Comparison of ENCODE assay signal across 1 cellular context in genomic region chr2:45024600-45025291, GRCh38.
TF ChIP-seq lines count a peak whose summit lies in the region.

No MANE protein-coding gene starts in this region.

TF ChIP-seq in GM23338, 12 proteins besides CTCF, POLR2A, EP300 and RAD21:
- TF ChIP-seq, protein P1, sequence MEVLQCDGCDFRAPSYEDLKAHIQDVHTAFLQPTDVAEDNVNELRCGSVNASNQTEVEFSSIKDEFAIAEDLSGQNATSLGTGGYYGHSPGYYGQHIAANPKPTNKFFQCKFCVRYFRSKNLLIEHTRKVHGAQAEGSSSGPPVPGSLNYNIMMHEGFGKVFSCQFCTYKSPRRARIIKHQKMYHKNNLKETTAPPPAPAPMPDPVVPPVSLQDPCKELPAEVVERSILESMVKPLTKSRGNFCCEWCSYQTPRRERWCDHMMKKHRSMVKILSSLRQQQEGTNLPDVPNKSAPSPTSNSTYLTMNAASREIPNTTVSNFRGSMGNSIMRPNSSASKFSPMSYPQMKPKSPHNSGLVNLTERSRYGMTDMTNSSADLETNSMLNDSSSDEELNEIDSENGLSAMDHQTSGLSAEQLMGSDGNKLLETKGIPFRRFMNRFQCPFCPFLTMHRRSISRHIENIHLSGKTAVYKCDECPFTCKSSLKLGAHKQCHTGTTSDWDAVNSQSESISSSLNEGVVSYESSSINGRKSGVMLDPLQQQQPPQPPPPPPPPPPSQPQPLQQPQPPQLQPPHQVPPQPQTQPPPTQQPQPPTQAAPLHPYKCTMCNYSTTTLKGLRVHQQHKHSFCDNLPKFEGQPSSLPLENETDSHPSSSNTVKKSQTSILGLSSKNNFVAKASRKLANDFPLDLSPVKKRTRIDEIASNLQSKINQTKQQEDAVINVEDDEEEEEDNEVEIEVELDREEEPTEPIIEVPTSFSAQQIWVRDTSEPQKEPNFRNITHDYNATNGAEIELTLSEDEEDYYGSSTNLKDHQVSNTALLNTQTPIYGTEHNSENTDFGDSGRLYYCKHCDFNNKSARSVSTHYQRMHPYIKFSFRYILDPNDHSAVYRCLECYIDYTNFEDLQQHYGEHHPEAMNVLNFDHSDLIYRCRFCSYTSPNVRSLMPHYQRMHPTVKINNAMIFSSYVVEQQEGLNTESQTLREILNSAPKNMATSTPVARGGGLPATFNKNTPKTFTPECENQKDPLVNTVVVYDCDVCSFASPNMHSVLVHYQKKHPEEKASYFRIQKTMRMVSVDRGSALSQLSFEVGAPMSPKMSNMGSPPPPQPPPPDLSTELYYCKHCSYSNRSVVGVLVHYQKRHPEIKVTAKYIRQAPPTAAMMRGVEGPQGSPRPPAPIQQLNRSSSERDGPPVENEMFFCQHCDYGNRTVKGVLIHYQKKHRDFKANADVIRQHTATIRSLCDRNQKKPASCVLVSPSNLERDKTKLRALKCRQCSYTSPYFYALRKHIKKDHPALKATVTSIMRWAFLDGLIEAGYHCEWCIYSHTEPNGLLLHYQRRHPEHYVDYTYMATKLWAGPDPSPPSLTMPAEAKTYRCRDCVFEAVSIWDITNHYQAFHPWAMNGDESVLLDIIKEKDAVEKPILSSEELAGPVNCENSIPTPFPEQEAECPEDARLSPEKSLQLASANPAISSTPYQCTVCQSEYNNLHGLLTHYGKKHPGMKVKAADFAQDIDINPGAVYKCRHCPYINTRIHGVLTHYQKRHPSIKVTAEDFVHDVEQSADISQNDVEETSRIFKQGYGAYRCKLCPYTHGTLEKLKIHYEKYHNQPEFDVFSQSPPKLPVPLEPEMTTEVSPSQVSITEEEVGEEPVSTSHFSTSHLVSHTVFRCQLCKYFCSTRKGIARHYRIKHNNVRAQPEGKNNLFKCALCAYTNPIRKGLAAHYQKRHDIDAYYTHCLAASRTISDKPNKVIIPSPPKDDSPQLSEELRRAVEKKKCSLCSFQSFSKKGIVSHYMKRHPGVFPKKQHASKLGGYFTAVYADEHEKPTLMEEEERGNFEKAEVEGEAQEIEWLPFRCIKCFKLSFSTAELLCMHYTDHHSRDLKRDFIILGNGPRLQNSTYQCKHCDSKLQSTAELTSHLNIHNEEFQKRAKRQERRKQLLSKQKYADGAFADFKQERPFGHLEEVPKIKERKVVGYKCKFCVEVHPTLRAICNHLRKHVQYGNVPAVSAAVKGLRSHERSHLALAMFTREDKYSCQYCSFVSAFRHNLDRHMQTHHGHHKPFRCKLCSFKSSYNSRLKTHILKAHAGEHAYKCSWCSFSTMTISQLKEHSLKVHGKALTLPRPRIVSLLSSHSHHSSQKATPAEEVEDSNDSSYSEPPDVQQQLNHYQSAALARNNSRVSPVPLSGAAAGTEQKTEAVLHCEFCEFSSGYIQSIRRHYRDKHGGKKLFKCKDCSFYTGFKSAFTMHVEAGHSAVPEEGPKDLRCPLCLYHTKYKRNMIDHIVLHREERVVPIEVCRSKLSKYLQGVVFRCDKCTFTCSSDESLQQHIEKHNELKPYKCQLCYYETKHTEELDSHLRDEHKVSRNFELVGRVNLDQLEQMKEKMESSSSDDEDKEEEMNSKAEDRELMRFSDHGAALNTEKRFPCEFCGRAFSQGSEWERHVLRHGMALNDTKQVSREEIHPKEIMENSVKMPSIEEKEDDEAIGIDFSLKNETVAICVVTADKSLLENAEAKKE (CRISPR knock-in tag; IDR thresholded peaks at IDR 0.05), result no peak
- TF ChIP-seq JUNB (IDR thresholded peaks at IDR 0.05; ENCODE audit: unreplicated experiment), result no peak
- no peak for TF ChIP-seq REST (IDR thresholded peaks at IDR 0.05; ENCODE audit: unreplicated experiment)
- TF ChIP-seq NANOG (IDR thresholded peaks at IDR 0.05; ENCODE audit: borderline replicate concordance), result no peak
- TF ChIP-seq, protein P2, sequence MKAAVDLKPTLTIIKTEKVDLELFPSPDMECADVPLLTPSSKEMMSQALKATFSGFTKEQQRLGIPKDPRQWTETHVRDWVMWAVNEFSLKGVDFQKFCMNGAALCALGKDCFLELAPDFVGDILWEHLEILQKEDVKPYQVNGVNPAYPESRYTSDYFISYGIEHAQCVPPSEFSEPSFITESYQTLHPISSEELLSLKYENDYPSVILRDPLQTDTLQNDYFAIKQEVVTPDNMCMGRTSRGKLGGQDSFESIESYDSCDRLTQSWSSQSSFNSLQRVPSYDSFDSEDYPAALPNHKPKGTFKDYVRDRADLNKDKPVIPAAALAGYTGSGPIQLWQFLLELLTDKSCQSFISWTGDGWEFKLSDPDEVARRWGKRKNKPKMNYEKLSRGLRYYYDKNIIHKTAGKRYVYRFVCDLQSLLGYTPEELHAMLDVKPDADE (IDR thresholded peaks at IDR 0.05), result no peak
- TF ChIP-seq STAT1 (IDR thresholded peaks at IDR 0.05; ENCODE audit: unreplicated experiment), result no peak
- no peak for TF ChIP-seq POLR2AphosphoS5 (IDR thresholded peaks at IDR 0.05; ENCODE audit: low read depth)
- no peak for TF ChIP-seq EZH2phosphoT487 (IDR thresholded peaks at IDR 0.05; ENCODE audit: unreplicated experiment)
- no peak for TF ChIP-seq EZH2 (IDR thresholded peaks at IDR 0.05; ENCODE audit: low read depth, unreplicated experiment)
- no peak for TF ChIP-seq CREB1 (CRISPR knock-in tag; IDR thresholded peaks at IDR 0.05; ENCODE audit: low read depth)
- no peak for TF ChIP-seq ZNF331 (CRISPR knock-in tag; IDR thresholded peaks at IDR 0.05; ENCODE audit: low read depth)
- TF ChIP-seq ZNF114 (CRISPR knock-in tag; IDR thresholded peaks at IDR 0.05), result no peak
